ENCODE assay signal across 9 cellular contexts in genomic region chr6:125598422-125598821, GRCh38.
A peak's percentile ranks its signal among the peaks of the same experiment; 100 is the strongest.
DNase-seq lines count a peak whose midpoint lies in the region; TF ChIP-seq lines count a peak whose summit lies in the region.
"Had no signal": no experiment of that assay in that cellular context is flagged by ENCODE, and none has a peak within 500 bp of the region (broad histone marks: within the 10 kb centered on the region; RNA-seq: fewer than 3 reads in every experiment).

No MANE protein-coding gene starts in this region.

- no peak overlapping the region for H3K4me3 ChIP-seq in AG04450 (ENCODE audit: low read depth, low read length)

- TF ChIP-seq CTCF in AG04450 (IDR thresholded peaks at IDR 0.05; ENCODE audit: low read depth, low read length): no peak

- H3K27me3 ChIP-seq in AG04450 (ENCODE audit: control insufficient read depth, insufficient read depth, low read length): no peaks in the 10 kb centered on the region

- H3K9me3 ChIP-seq in AG04450 (ENCODE audit: control insufficient read depth, insufficient read depth, low read length): no peaks in the 10 kb centered on the region

- no peak overlapping the region for H3K27ac ChIP-seq in AG04450 (ENCODE audit: low read depth, low read length)

- CTCF ChIA-PET in AG04450 (lab: Charles Lee): no interaction called here

- POLR2A ChIA-PET in AG04450 (lab: Yijun Ruan, JAX): no interaction called here

- DNase-seq in AG04450 (ENCODE audit: low read depth, low spot score): peak; percentile 3
- peak; percentile 87 for DNase-seq in LHCN-M2 (ENCODE audit: low read depth)
- DNase-seq in SKM-1 treated with dmso at 0.1 percent for 144 hours (lab: John Stamatoyannopoulos, UW; ENCODE audit: unreplicated experiment): peak; percentile 96
- peak; percentile 50 for DNase-seq in iris pigment epithelial cell (ENCODE audit: low read depth)
- no peak for DNase-seq in GDM1 (lab: John Stamatoyannopoulos, UW)
- no peak for DNase-seq in inferior parietal cortex (ENCODE audit: extremely low spot score)
- DNase-seq in stimulated activated CD4-positive, alpha-beta T cell treated with anti-CD3 and anti-CD28 coated beads, Interleukin-1b, Interleukin-23, amount 100 ng/mL, for 48 hours: no peak
- no peak for DNase-seq in activated T-cell treated with anti-CD3 and anti-CD28 coated beads, Interleukin-2, amount 50 U/mL, for 48 hours
- DNase-seq: DND-41 had no signal

Comparison
In these comparisons a context has a peak if more than half of its experiments do, and no peak if none do; other contexts are left out.
1. DNase-seq: peak in AG04450 (single experiment), LHCN-M2 (single experiment), SKM-1 treated with dmso at 0.1 percent for 144 hours (single experiment) and iris pigment epithelial cell (single experiment); none in GDM1 (single experiment), inferior parietal cortex (single experiment), stimulated activated CD4-positive, alpha-beta T cell treated with anti-CD3 and anti-CD28 coated beads, Interleukin-1b, Interleukin-23, amount 100 ng/mL, for 48 hours (single experiment) and activated T-cell treated with anti-CD3 and anti-CD28 coated beads, Interleukin-2, amount 50 U/mL, for 48 hours (0 of 2).